Comparison of ENCODE assay signal across 9 cellular contexts in the genomic region with DNA sequence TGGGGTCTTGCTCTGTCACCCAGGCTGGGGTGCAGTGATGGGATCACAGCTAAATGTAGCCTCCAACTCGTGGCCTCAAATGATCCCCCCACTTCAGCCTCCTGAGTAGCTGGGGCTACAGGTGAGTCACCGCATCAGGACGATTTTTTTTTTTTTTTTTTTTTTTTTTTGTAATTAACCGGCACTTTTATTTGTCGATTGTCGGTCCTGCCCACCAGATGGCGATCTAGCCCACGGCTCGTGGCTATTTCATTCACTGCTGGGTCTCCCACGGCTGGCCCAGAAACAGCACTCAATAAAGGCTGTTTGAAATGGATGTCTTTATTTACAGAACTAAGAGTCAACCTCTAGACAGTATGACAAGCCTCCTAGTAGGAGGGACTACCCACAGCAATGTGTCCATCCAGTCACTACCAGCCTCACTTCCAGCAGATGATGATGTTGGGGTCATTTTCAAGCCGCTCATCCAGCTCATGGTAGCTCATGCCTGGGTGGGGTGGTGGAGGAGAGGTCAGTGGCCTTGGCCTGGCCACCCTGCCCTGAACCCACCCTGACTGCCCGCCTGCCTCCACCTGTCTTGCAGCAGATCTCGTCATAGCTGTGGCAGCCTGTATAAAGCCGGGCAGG. TPM values are rescaled to one million over a fixed set of nuclear protein-coding genes. Genes with fewer than 3 reads are reported as not detected.
DNase-seq lines count a peak whose midpoint lies in the region; ATAC-seq and TF ChIP-seq lines count a peak whose summit lies in the region.
"Had no signal": no experiment of that assay in that cellular context is flagged by ENCODE, and none has a peak within 500 bp of the region (broad histone marks: within the 10 kb centered on the region; RNA-seq: fewer than 3 reads in every experiment).

No MANE protein-coding gene starts in this region.

- H3K4me1 Mint-ChIP-seq in Calu3 (ENCODE audit: low read depth, unreplicated experiment) (peaks cover 18% of the 10 kb centered on the region), IgD-negative memory B cell (peaks cover 22 to 27% (median 26%) of the 10 kb centered on the region in 3 donors)
- peaks cover 20% of the 10 kb centered on the region for H3K4me1 Mint-ChIP-seq in activated T-helper 17 cell treated with anti-CD3 and anti-CD28 coated beads, Interleukin-2, amount 50 U/mL, for 72 hours

- no peak for ATAC-seq in GM21528 (IDR thresholded peaks at IDR 0.05; ENCODE audit: low FRiP score, unreplicated experiment)
- no peak for ATAC-seq in activated T-helper 17 cell treated with anti-CD3 and anti-CD28 coated beads, Interleukin-2, amount 50 U/mL, for 72 hours (replicated peaks)

- intact Hi-C loops in Calu3 (cut with micrococcal nuclease; ENCODE audit: unreplicated experiment) = loop anchor here (5.0 kb wide), 3 partner anchors 80 to 265 kb away; a partner anchor contains a TSS

- H3K4me3 Mint-ChIP-seq in Calu3 (ENCODE audit: low read depth, unreplicated experiment) = no peak overlapping the region
- H3K4me3 Mint-ChIP-seq in IgD-negative memory B cell = peak overlapping the region in 2 of 4 donors; percentile 46 to 80
- no peak overlapping the region for H3K4me3 Mint-ChIP-seq in activated T-helper 17 cell treated with anti-CD3 and anti-CD28 coated beads, Interleukin-2, amount 50 U/mL, for 72 hours

- peaks cover 20% of the 10 kb centered on the region for H3K36me3 Mint-ChIP-seq in Calu3 (ENCODE audit: insufficient read depth, unreplicated experiment)
- no peaks in the 10 kb centered on the region for H3K36me3 Mint-ChIP-seq in IgD-negative memory B cell
- peaks cover 57% of the 10 kb centered on the region for H3K36me3 Mint-ChIP-seq in activated T-helper 17 cell treated with anti-CD3 and anti-CD28 coated beads, Interleukin-2, amount 50 U/mL, for 72 hours (ENCODE audit: low read depth)

- DNase-seq in Calu3 = peak; percentile 76
- peak; percentile 49 for DNase-seq in SIG-M5 treated with dmso at 0.1 percent for 504 hours (lab: John Stamatoyannopoulos, UW; ENCODE audit: unreplicated experiment)
- peak; percentile 65 for DNase-seq in activated gamma-delta T cell treated with anti-CD3 and anti-CD28 coated beads, Interleukin-2, amount 50 U/mL, for 16 hours (ENCODE audit: low read depth)
- DNase-seq in glomerular visceral epithelial cell (ENCODE audit: extremely low spot score) = peak; percentile 79
- DNase-seq in renal cortical epithelial cell (ENCODE audit: low read depth) = peak; percentile 62

- H3K27ac Mint-ChIP-seq in Calu3 (ENCODE audit: unreplicated experiment) = no peak overlapping the region
- peak overlapping the region in 2 of 3 donors; percentile 71 to 94 for H3K27ac Mint-ChIP-seq in IgD-negative memory B cell
- no peak overlapping the region for H3K27ac Mint-ChIP-seq in activated T-helper 17 cell treated with anti-CD3 and anti-CD28 coated beads, Interleukin-2, amount 50 U/mL, for 72 hours
- H3K27ac Mint-ChIP-seq: T-helper 1 cell treated with Interleukin-12 subunit alpha and Interleukin-12 subunit beta and Interleukin-4 antibody, amounts not matched to agents 30 μg/mL and 1 μg/mL, for 36 hours had no signal

- H3K9me3 Mint-ChIP-seq in Calu3 (ENCODE audit: low read depth, unreplicated experiment) = no peaks in the 10 kb centered on the region
- H3K9me3 Mint-ChIP-seq in IgD-negative memory B cell = no peaks in the 10 kb centered on the region
- no peaks in the 10 kb centered on the region for H3K9me3 Mint-ChIP-seq in activated T-helper 17 cell treated with anti-CD3 and anti-CD28 coated beads, Interleukin-2, amount 50 U/mL, for 72 hours
- H3K9me3 Mint-ChIP-seq: T-helper 1 cell treated with Interleukin-12 subunit alpha and Interleukin-12 subunit beta and Interleukin-4 antibody, amounts not matched to agents 30 μg/mL and 1 μg/mL, for 36 hours had no signal

- CTCF ChIA-PET in Calu3 (lab: Charles Lee) = interaction anchor here (0.6 to 1.6 kb wide), 4 partner anchors 10 to 195 kb away, joined by 3 to 10 read pairs (median 5); no protein-coding TSS in a partner anchor

- H3K27me3 Mint-ChIP-seq in Calu3 (ENCODE audit: unreplicated experiment) = peaks cover 13% of the 10 kb centered on the region
- H3K27me3 Mint-ChIP-seq in IgD-negative memory B cell = no peaks in the 10 kb centered on the region
- H3K27me3 Mint-ChIP-seq in activated T-helper 17 cell treated with anti-CD3 and anti-CD28 coated beads, Interleukin-2, amount 50 U/mL, for 72 hours = no peaks in the 10 kb centered on the region

- BruUV-seq in Calu3 (replicated peaks; lab: Mats Ljungman, UMichigan) = no TSS peak

- peak; percentile 33 for TF ChIP-seq CTCF in Calu3 (IDR thresholded peaks at IDR 0.05; ENCODE audit: unreplicated experiment)

RNA-seq across cellular contexts. Expression of a gene that starts 1.8 kb away (rescaled TPM):
- 0.44 and 0.71 TPM in 2 replicates for total RNA-seq in Calu3 (2022)
- polyA plus RNA-seq in IgD-negative memory B cell = not detected
- total RNA-seq in renal cortical epithelial cell = 0.35 and 4.7 TPM in 2 replicates
- total RNA-seq in activated T-helper 17 cell treated with anti-CD3 and anti-CD28 coated beads, Interleukin-2, amount 50 U/mL, for 72 hours = 10 to 100 TPM in 1 of 2 donors, 1 to 10 TPM in 1; 3.9 to 10.9 TPM

RNA-seq across cellular contexts. Expression of a gene that starts 3.3 kb away (rescaled TPM):
- total RNA-seq in Calu3 (2022) = 21.0 and 21.8 TPM in 2 replicates
- 30.4 TPM for polyA plus RNA-seq in IgD-negative memory B cell
- total RNA-seq in renal cortical epithelial cell = 17.1 and 24.5 TPM in 2 replicates
- total RNA-seq in activated T-helper 17 cell treated with anti-CD3 and anti-CD28 coated beads, Interleukin-2, amount 50 U/mL, for 72 hours = 10 to 100 TPM; 50.2 to 96.5 TPM

RNA-seq across cellular contexts. Expression of a gene that starts 3.4 kb away (rescaled TPM):
- total RNA-seq in Calu3 (2022) (19.4 and 19.7 TPM in 2 replicates), renal cortical epithelial cell (31.4 and 45.7 TPM in 2 replicates)
- 63.3 TPM for polyA plus RNA-seq in IgD-negative memory B cell
- 10 to 100 TPM; 35.6 to 40.8 TPM for total RNA-seq in activated T-helper 17 cell treated with anti-CD3 and anti-CD28 coated beads, Interleukin-2, amount 50 U/mL, for 72 hours

RNA-seq across cellular contexts. Expression of a gene that starts 6.7 kb away (rescaled TPM):
- total RNA-seq in Calu3 (2022) (14.7 and 16.8 TPM in 2 replicates), renal cortical epithelial cell (14.4 and 17.8 TPM in 2 replicates)
- 155 TPM for polyA plus RNA-seq in IgD-negative memory B cell
- 100 to 1,000 TPM in 1 of 2 donors, 10 to 100 TPM in 1; 85.8 to 139 TPM for total RNA-seq in activated T-helper 17 cell treated with anti-CD3 and anti-CD28 coated beads, Interleukin-2, amount 50 U/mL, for 72 hours

RNA-seq across cellular contexts. Expression of a gene that starts 12.0 kb away (rescaled TPM):
- total RNA-seq in Calu3 (2022) = 29.3 and 29.4 TPM in 2 replicates
- polyA plus RNA-seq in IgD-negative memory B cell = 33.9 TPM
- 32.1 and 64.8 TPM in 2 replicates for total RNA-seq in renal cortical epithelial cell
- 10 to 100 TPM; 14.3 to 21.9 TPM for total RNA-seq in activated T-helper 17 cell treated with anti-CD3 and anti-CD28 coated beads, Interleukin-2, amount 50 U/mL, for 72 hours

Comparison
In these comparisons a context has a peak if more than half of its experiments do, and no peak if none do; other contexts are left out.
1. H3K27ac Mint-ChIP-seq: peak in IgD-negative memory B cell (2 of 3); none in Calu3 (single experiment) and activated T-helper 17 cell treated with anti-CD3 and anti-CD28 coated beads, Interleukin-2, amount 50 U/mL, for 72 hours (single experiment).
2. Peak in every context shown above with its lines, with median percentiles within 50 percentile points of each other: DNase-seq.